In genomic region chr6:56766806-56767178, GRCh38 we compare ENCODE assay signal across 10 cellular contexts.
DNase-seq lines count a peak whose midpoint lies in the region; ATAC-seq, FAIRE-seq and TF ChIP-seq lines count a peak whose summit lies in the region.
"Had no signal": no experiment of that assay in that cellular context is flagged by ENCODE, and none has a peak within 500 bp of the region (broad histone marks: within the 10 kb centered on the region; RNA-seq: fewer than 3 reads in every experiment).

No MANE protein-coding gene starts in this region.

- no peak overlapping the region for H3K18ac ChIP-seq in neuronal stem cell (ENCODE audit: low read length)

- WGBS in GM12878 (ENCODE audit: insufficient coverage, insufficient replicate concordance, low lambda C conversion rate, missing lambda C conversion rate): 0% methylated on average over 1 of the region's 1 CpG
- WGBS in neuronal stem cell (ENCODE audit: extremely low coverage in 2 of 2, insufficient read length in 2 of 2, insufficient replicate concordance in 1 of 2), 2 donors: no CpG with 5 or more reads among the region's 1 CpG

- POLR2A ChIA-PET in AG04449 (lab: Yijun Ruan, JAX) (interaction anchor here (0.6 kb wide), 1 partner anchor 21 kb away, joined by 3 read pairs; no protein-coding TSS in a partner anchor), GM12878 (lab: Charles Lee) (interaction anchor here (0.7 to 2.9 kb wide), 10 partner anchors 13 to 174 kb away, joined by 3 to 20 read pairs (median 4); no protein-coding TSS in a partner anchor)

- H2AFZ ChIP-seq in GM12878 (ENCODE audit: control insufficient read depth, low read depth, low read length) (no peak overlapping the region), neuronal stem cell (ENCODE audit: low read length) (no peak overlapping the region)

- peaks cover 3% of the 10 kb centered on the region for H3K79me1 ChIP-seq in neuronal stem cell (ENCODE audit: low read depth, low read length)

- H3K27me3 ChIP-seq in GM12878 (replicated peaks in 1 of 2; ENCODE audit: control insufficient read depth in 2 of 2, insufficient read depth in 2 of 2, low read length in 1 of 2) (no peaks in the 10 kb centered on the region), neuronal stem cell (ENCODE audit: control insufficient read depth in 3 of 3, insufficient read depth in 3 of 3, low read depth in 1 of 3, low read length in 3 of 3) (no peaks in the 10 kb centered on the region)

- no peak overlapping the region for H3K9ac ChIP-seq in GM12878 (ENCODE audit: control insufficient read depth, insufficient read depth, low read length)
- H3K9ac ChIP-seq in neuronal stem cell (ENCODE audit: low read depth, low read length, poor library complexity): no peak overlapping the region

- H3K36me3 Mint-ChIP-seq in type B pancreatic cell: peaks cover 5% of the 10 kb centered on the region
- H3K36me3 Mint-ChIP-seq: CD4-positive, CD25-positive, alpha-beta regulatory T cell had no signal

- no peak overlapping the region for H2BK12ac ChIP-seq in neuronal stem cell (ENCODE audit: low read length)

- in situ Hi-C loops in GM12878 (cut with MboI): loop anchor here (5.0 kb wide), 1 partner anchor 76 kb away; no protein-coding TSS in a partner anchor

- no peak for TF ChIP-seq RAD21 in GM12878 (IDR thresholded peaks at IDR 0.05; ENCODE audit: insufficient read depth, low read depth, low read length)

- no peak overlapping the region for H3K4me3 Mint-ChIP-seq in type B pancreatic cell
- H3K4me3 Mint-ChIP-seq: CD4-positive, CD25-positive, alpha-beta regulatory T cell had no signal

- H3K27me3 Mint-ChIP-seq in type B pancreatic cell: no peaks in the 10 kb centered on the region
- H3K27me3 Mint-ChIP-seq: CD4-positive, CD25-positive, alpha-beta regulatory T cell had no signal

- no peak overlapping the region for H3K23ac ChIP-seq in neuronal stem cell (ENCODE audit: low read depth, low read length, poor library complexity)

- no peaks in the 10 kb centered on the region; a peak in 1 of 4 replicates for H3K36me3 ChIP-seq in GM12878 (ENCODE audit: control insufficient read depth in 2 of 2, insufficient read depth in 2 of 2, low read length in 1 of 2)
- no peaks in the 10 kb centered on the region for H3K36me3 ChIP-seq in neuronal stem cell (replicated peaks in 1 of 2; ENCODE audit: control insufficient read depth in 2 of 2, insufficient read depth in 2 of 2, low read length in 2 of 2)

- H3K4me3 ChIP-seq in AG04449 (ENCODE audit: low read depth, low read length) (no peak overlapping the region), GM12878 (0 out of 2 replicates have a peak overlapping the region, but pooled peaks have one; percentile 13), neuronal stem cell (ENCODE audit: low read length in 2 of 2) (no peak overlapping the region)

- H2BK5ac ChIP-seq in neuronal stem cell (ENCODE audit: low read length): no peak overlapping the region

- intact Hi-C loops in GM12878 (cut with micrococcal nuclease; ENCODE audit: unreplicated experiment): loop anchor here (2.0 to 10.0 kb wide), 4 partner anchors 28 to 188 kb away; partner anchors contain the start of gene BEND6

- SMC1A ChIA-PET in GM12878 (lab: Charles Lee; ENCODE audit: uncharacterized antibody, unreplicated experiment): interaction anchor here (1.2 to 20.4 kb wide), 20 partner anchors 9 to 172 kb away, joined by 3 to 396 read pairs (median 8); no protein-coding TSS in a partner anchor

- peak; percentile 47 for FAIRE-seq in GM12878 (lab: Jason Lieb, UNC)

- H3K4me2 ChIP-seq in GM12878 (ENCODE audit: control insufficient read depth, insufficient read depth): peak overlapping the region; percentile 49
- H3K4me2 ChIP-seq in neuronal stem cell (ENCODE audit: insufficient read depth, low read length, poor library complexity, severe bottlenecking): no peak overlapping the region

- DNase-seq in AG04449 (ENCODE audit: low read depth, low spot score) (peak; percentile 42), GM12878 (ENCODE audit: low read depth, low spot score) (peak; percentile 92), type B pancreatic cell (ENCODE audit: extremely low spot score, unreplicated experiment) (no peak), neuronal stem cell (ENCODE audit: low spot score) (no peak), midbrain (lab: John Stamatoyannopoulos, UW) (no peak)
- no peak for DNase-seq in stimulated activated CD4-positive, alpha-beta T cell treated with anti-CD3 and anti-CD28 coated beads, Interleukin-4, amount 100 ng/mL, for 1 hour
- DNase-seq: activated CD4-positive, alpha-beta T cell treated with anti-CD3 and anti-CD28 coated beads, Interleukin-2, amount 50 U/mL, for 1 hour; CD4-positive, CD25-positive, alpha-beta regulatory T cell had no signal

- peak; percentile 86 to 88 for TF ChIP-seq EP300 in GM12878 (IDR thresholded peaks at IDR 0.05; ENCODE audit: borderline replicate concordance in 1 of 2, control insufficient read depth in 1 of 2, low read depth in 2 of 2, low read length in 2 of 2)

- H4K20me1 ChIP-seq in GM12878 (ENCODE audit: control insufficient read depth, insufficient read depth): no peaks in the 10 kb centered on the region

- no peak for TF ChIP-seq POLR2A in GM12878 (IDR thresholded peaks at IDR 0.05; ENCODE audit: low read depth, low read length)

- ATAC-seq in GM19395 (IDR thresholded peaks at IDR 0.05; ENCODE audit: unreplicated experiment) (peak; percentile 72), HG03066 (IDR thresholded peaks at IDR 0.05; ENCODE audit: low read depth, unreplicated experiment) (peak; percentile 76), GM12878 (peak; percentile 79)

- RAD21 ChIA-PET in GM12878 (lab: Charles Lee; ENCODE audit: unreplicated experiment): interaction anchor here (0.7 to 15.3 kb wide), 22 partner anchors 9 to 225 kb away, joined by 3 to 450 read pairs (median 9); no protein-coding TSS in a partner anchor

- no TSS peak for BruUV-seq in GM12878 (replicated peaks; lab: Mats Ljungman, UMichigan)

- no peaks in the 10 kb centered on the region for H3K9me3 Mint-ChIP-seq in type B pancreatic cell
- H3K9me3 Mint-ChIP-seq: CD4-positive, CD25-positive, alpha-beta regulatory T cell had no signal

- H3K9me3 ChIP-seq in GM12878 (replicated peaks; ENCODE audit: control insufficient read depth, insufficient read depth, low read length): no peaks in the 10 kb centered on the region
- peaks cover 0 to 3% of the 10 kb centered on the region in 2 donors for H3K9me3 ChIP-seq in neuronal stem cell (replicated peaks in 1 of 2; ENCODE audit: control insufficient read depth in 2 of 2, insufficient read depth in 1 of 2, low read depth in 1 of 2, low read length in 2 of 2)

- no peak overlapping the region for H3K4ac ChIP-seq in neuronal stem cell (ENCODE audit: low read length)

- H3K27ac ChIP-seq in GM12878 (ENCODE audit: control insufficient read depth, insufficient read depth) (peak overlapping the region; percentile 47), neuronal stem cell (replicated peaks; ENCODE audit: low read length) (no peak overlapping the region)

- H3K14ac ChIP-seq in neuronal stem cell (ENCODE audit: low read length): no peak overlapping the region

- TF ChIP-seq CTCF in AG04449 (IDR thresholded peaks at IDR 0.05; ENCODE audit: insufficient read depth, low read length, missing control alignments) (no peak), GM12878 (IDR thresholded peaks at IDR 0.05 in 2 of 3, conservative IDR thresholded peaks at IDR 0.05 in 1 of 3; ENCODE audit: control insufficient read depth in 2 of 3, extremely low read depth in 1 of 3, insufficient read depth in 1 of 3, low read depth in 3 of 3, low read length in 3 of 3) (no peak), type B pancreatic cell (conservative IDR thresholded peaks at IDR 0.05) (no peak)

- H2BK15ac ChIP-seq in neuronal stem cell (ENCODE audit: low read length): no peak overlapping the region

- H2BK120ac ChIP-seq in neuronal stem cell (ENCODE audit: low read depth, low read length): no peak overlapping the region

- no peak overlapping the region for H2AK5ac ChIP-seq in neuronal stem cell (ENCODE audit: low read depth, low read length)

- no peak overlapping the region for H4K8ac ChIP-seq in neuronal stem cell (ENCODE audit: low read depth, low read length)

- H4K91ac ChIP-seq in neuronal stem cell (ENCODE audit: low read depth, low read length, poor library complexity): no peak overlapping the region

- CTCF ChIA-PET in AG04449 (lab: Yijun Ruan, JAX) (interaction anchor here (0.9 to 4.0 kb wide), 4 partner anchors 10 to 130 kb away, joined by 3 to 18 read pairs (median 4); no protein-coding TSS in a partner anchor), GM12878 (lab: Yijun Ruan, JAX) (interaction anchor here (0.9 to 19.5 kb wide), 20 partner anchors 9 to 225 kb away, joined by 3 to 494 read pairs (median 5); partner anchors contain the start of gene DST)

- no peak overlapping the region for H3K27ac Mint-ChIP-seq in type B pancreatic cell
- H3K27ac Mint-ChIP-seq: CD4-positive, CD25-positive, alpha-beta regulatory T cell had no signal

- H3K4me1 ChIP-seq in GM12878 (ENCODE audit: control insufficient read depth, insufficient read depth, low read length) (peaks cover 78% of the 10 kb centered on the region), neuronal stem cell (ENCODE audit: control insufficient read depth in 2 of 2, insufficient read depth in 1 of 2, low read depth in 1 of 2, low read length in 2 of 2) (no peaks in the 10 kb centered on the region)

- H3K79me2 ChIP-seq in GM12878 (ENCODE audit: control insufficient read depth, insufficient read depth, low read length): peaks cover 83% of the 10 kb centered on the region

- peaks cover 19% of the 10 kb centered on the region for H3K4me1 Mint-ChIP-seq in type B pancreatic cell (ENCODE audit: unreplicated experiment)
- H3K4me1 Mint-ChIP-seq: CD4-positive, CD25-positive, alpha-beta regulatory T cell had no signal

TF ChIP-seq in GM12878, 131 proteins besides CTCF, POLR2A, EP300 and RAD21 (continues in another document):
- TF ChIP-seq IKZF1 (conservative IDR thresholded peaks at IDR 0.05) (peak; percentile 82), E4F1 (IDR thresholded peaks at IDR 0.05; ENCODE audit: borderline replicate concordance, partially characterized antibody) (no peak), JUNB (IDR thresholded peaks at IDR 0.05) (peak; percentile 90), ZNF217 (IDR thresholded peaks at IDR 0.05) (peak; percentile 81)

Comparison
In these comparisons a context has a peak if more than half of its experiments do, and no peak if none do; other contexts are left out.
1. DNase-seq: peak in AG04449 (single experiment) and GM12878 (single experiment); none in type B pancreatic cell (single experiment), neuronal stem cell (single experiment), stimulated activated CD4-positive, alpha-beta T cell treated with anti-CD3 and anti-CD28 coated beads, Interleukin-4, amount 100 ng/mL, for 1 hour (single experiment) and midbrain (single experiment).
2. Peak in every context shown above with its lines, with median percentiles within 50 percentile points of each other: ATAC-seq.